ENCODE assay signal across 1 cellular context in genomic region chr7:151080522-151081169, GRCh38.
TF ChIP-seq lines count a peak whose summit lies in the region.

TSS of gene FASTK (minus strand) at chr7:151080809. CDS start at chr7:151080766, 43 bp downstream.

TF ChIP-seq in GM12878, 131 proteins besides CTCF, POLR2A, EP300 and RAD21 (continued from another document and continues in another):
- TF ChIP-seq, protein P1, sequence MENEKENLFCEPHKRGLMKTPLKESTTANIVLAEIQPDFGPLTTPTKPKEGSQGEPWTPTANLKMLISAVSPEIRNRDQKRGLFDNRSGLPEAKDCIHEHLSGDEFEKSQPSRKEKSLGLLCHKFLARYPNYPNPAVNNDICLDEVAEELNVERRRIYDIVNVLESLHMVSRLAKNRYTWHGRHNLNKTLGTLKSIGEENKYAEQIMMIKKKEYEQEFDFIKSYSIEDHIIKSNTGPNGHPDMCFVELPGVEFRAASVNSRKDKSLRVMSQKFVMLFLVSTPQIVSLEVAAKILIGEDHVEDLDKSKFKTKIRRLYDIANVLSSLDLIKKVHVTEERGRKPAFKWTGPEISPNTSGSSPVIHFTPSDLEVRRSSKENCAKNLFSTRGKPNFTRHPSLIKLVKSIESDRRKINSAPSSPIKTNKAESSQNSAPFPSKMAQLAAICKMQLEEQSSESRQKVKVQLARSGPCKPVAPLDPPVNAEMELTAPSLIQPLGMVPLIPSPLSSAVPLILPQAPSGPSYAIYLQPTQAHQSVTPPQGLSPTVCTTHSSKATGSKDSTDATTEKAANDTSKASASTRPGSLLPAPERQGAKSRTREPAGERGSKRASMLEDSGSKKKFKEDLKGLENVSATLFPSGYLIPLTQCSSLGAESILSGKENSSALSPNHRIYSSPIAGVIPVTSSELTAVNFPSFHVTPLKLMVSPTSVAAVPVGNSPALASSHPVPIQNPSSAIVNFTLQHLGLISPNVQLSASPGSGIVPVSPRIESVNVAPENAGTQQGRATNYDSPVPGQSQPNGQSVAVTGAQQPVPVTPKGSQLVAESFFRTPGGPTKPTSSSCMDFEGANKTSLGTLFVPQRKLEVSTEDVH (IDR thresholded peaks at IDR 0.05; ENCODE audit: low read depth, partially characterized antibody), result no peak
- no peak for TF ChIP-seq SMARCA5 (IDR thresholded peaks at IDR 0.05)
- TF ChIP-seq JUND (IDR thresholded peaks at IDR 0.05; ENCODE audit: low read depth, low read length), result 0 out of 2 replicates have a peak, but pooled peaks have one; percentile 35
- TF ChIP-seq, protein P2, sequence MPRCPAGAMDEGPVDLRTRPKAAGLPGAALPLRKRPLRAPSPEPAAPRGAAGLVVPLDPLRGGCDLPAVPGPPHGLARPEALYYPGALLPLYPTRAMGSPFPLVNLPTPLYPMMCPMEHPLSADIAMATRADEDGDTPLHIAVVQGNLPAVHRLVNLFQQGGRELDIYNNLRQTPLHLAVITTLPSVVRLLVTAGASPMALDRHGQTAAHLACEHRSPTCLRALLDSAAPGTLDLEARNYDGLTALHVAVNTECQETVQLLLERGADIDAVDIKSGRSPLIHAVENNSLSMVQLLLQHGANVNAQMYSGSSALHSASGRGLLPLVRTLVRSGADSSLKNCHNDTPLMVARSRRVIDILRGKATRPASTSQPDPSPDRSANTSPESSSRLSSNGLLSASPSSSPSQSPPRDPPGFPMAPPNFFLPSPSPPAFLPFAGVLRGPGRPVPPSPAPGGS (IDR thresholded peaks at IDR 0.05; ENCODE audit: borderline replicate concordance, insufficient read depth, low read depth, low read length, poor library complexity, severe bottlenecking), result peak; percentile 60
- peak; percentile 89; the same call in 1 of the 2 replicates for TF ChIP-seq RB1 (IDR thresholded peaks at IDR 0.05; ENCODE audit: borderline replicate concordance)
- peak; percentile 98 for TF ChIP-seq YY1 (IDR thresholded peaks at IDR 0.05; ENCODE audit: low read depth, low read length)
- TF ChIP-seq, protein P3, sequence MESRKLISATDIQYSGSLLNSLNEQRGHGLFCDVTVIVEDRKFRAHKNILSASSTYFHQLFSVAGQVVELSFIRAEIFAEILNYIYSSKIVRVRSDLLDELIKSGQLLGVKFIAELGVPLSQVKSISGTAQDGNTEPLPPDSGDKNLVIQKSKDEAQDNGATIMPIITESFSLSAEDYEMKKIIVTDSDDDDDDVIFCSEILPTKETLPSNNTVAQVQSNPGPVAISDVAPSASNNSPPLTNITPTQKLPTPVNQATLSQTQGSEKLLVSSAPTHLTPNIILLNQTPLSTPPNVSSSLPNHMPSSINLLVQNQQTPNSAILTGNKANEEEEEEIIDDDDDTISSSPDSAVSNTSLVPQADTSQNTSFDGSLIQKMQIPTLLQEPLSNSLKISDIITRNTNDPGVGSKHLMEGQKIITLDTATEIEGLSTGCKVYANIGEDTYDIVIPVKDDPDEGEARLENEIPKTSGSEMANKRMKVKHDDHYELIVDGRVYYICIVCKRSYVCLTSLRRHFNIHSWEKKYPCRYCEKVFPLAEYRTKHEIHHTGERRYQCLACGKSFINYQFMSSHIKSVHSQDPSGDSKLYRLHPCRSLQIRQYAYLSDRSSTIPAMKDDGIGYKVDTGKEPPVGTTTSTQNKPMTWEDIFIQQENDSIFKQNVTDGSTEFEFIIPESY (IDR thresholded peaks at IDR 0.05), result no peak
- TF ChIP-seq IKZF2 (IDR thresholded peaks at IDR 0.05), result no peak
- TF ChIP-seq, protein P4, sequence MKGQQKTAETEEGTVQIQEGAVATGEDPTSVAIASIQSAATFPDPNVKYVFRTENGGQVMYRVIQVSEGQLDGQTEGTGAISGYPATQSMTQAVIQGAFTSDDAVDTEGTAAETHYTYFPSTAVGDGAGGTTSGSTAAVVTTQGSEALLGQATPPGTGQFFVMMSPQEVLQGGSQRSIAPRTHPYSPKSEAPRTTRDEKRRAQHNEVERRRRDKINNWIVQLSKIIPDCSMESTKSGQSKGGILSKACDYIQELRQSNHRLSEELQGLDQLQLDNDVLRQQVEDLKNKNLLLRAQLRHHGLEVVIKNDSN (IDR thresholded peaks at IDR 0.05; ENCODE audit: borderline replicate concordance, extremely low read length, insufficient read depth, low read depth, low read length), result no peak
- no peak for TF ChIP-seq ZZZ3 (IDR thresholded peaks at IDR 0.05; ENCODE audit: control insufficient read depth, insufficient read length, low read depth)
- TF ChIP-seq ZNF207 (IDR thresholded peaks at IDR 0.05; ENCODE audit: borderline replicate concordance), result no peak; the same call in 1 of the 2 replicates
- TF ChIP-seq PBX3 (IDR thresholded peaks at IDR 0.05; ENCODE audit: insufficient replicate concordance, low read depth, low read length), result peak; percentile 28
- TF ChIP-seq, protein P5, sequence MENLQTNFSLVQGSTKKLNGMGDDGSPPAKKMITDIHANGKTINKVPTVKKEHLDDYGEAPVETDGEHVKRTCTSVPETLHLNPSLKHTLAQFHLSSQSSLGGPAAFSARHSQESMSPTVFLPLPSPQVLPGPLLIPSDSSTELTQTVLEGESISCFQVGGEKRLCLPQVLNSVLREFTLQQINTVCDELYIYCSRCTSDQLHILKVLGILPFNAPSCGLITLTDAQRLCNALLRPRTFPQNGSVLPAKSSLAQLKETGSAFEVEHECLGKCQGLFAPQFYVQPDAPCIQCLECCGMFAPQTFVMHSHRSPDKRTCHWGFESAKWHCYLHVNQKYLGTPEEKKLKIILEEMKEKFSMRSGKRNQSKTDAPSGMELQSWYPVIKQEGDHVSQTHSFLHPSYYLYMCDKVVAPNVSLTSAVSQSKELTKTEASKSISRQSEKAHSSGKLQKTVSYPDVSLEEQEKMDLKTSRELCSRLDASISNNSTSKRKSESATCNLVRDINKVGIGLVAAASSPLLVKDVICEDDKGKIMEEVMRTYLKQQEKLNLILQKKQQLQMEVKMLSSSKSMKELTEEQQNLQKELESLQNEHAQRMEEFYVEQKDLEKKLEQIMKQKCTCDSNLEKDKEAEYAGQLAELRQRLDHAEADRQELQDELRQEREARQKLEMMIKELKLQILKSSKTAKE (IDR thresholded peaks at IDR 0.05; ENCODE audit: low read depth, poor library complexity, severe bottlenecking), result no peak
- peak; percentile 53; the same call in 1 of the 2 replicates for TF ChIP-seq BACH1 (IDR thresholded peaks at IDR 0.05; ENCODE audit: borderline replicate concordance)
- no peak for TF ChIP-seq PML (IDR thresholded peaks at IDR 0.05; ENCODE audit: low read length)
- no peak for TF ChIP-seq SREBF1 (IDR thresholded peaks at IDR 0.05; ENCODE audit: low read length)
- TF ChIP-seq HSF1 (IDR thresholded peaks at IDR 0.05; ENCODE audit: low read depth, low read length), result no peak
- 0 out of 2 replicates have a peak, but pooled peaks have one; percentile 55 for TF ChIP-seq CHD1 (IDR thresholded peaks at IDR 0.05; ENCODE audit: low read depth, low read length)
- TF ChIP-seq HDAC2 (IDR thresholded peaks at IDR 0.05), result no peak
- peak; percentile 61 for TF ChIP-seq KLF5 (IDR thresholded peaks at IDR 0.05; ENCODE audit: partially characterized antibody)
- TF ChIP-seq, protein P6, sequence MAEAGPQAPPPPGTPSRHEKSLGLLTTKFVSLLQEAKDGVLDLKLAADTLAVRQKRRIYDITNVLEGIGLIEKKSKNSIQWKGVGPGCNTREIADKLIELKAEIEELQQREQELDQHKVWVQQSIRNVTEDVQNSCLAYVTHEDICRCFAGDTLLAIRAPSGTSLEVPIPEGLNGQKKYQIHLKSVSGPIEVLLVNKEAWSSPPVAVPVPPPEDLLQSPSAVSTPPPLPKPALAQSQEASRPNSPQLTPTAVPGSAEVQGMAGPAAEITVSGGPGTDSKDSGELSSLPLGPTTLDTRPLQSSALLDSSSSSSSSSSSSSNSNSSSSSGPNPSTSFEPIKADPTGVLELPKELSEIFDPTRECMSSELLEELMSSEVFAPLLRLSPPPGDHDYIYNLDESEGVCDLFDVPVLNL (IDR thresholded peaks at IDR 0.05; ENCODE audit: low read depth, low read length), result peak; percentile 32; the same call in 1 of the 2 replicates
- no peak for TF ChIP-seq IRF4 (IDR thresholded peaks at IDR 0.05; ENCODE audit: low read depth, low read length)
- no peak for TF ChIP-seq ATF7 (IDR thresholded peaks at IDR 0.05; ENCODE audit: low read depth)
- TF ChIP-seq REST (IDR thresholded peaks at IDR 0.05; ENCODE audit: low read depth, low read length), result 0 out of 2 replicates have a peak, but pooled peaks have one; percentile 5
- TF ChIP-seq ZSCAN29 (IDR thresholded peaks at IDR 0.05), result no peak
- TF ChIP-seq SRF (IDR thresholded peaks at IDR 0.05; ENCODE audit: low read depth in 2 of 2, low read length in 2 of 2), result peak in 1 of 2 experiments; percentile 50; a peak in 1 of 4 replicates
- no peak; the same call in 1 of the 2 replicates for TF ChIP-seq ESRRA (IDR thresholded peaks at IDR 0.05; ENCODE audit: low read length)
- no peak for TF ChIP-seq BRCA1 (IDR thresholded peaks at IDR 0.05; ENCODE audit: low read depth, low read length)
- peak; percentile 20; the same call in 1 of the 2 replicates for TF ChIP-seq ZNF384 (IDR thresholded peaks at IDR 0.05; ENCODE audit: borderline replicate concordance, low read depth, low read length)
- TF ChIP-seq FOXK2 (IDR thresholded peaks at IDR 0.05), result no peak
- TF ChIP-seq TCF12 (IDR thresholded peaks at IDR 0.05; ENCODE audit: low read depth, low read length), result no peak
- peak in 1 of 2 experiments; percentile 28; a peak in 1 of 3 replicates for TF ChIP-seq EGR1 (IDR thresholded peaks at IDR 0.05; ENCODE audit: borderline replicate concordance in 1 of 2, low read depth in 2 of 2, low read length in 2 of 2)
- no peak for TF ChIP-seq CBX3 (IDR thresholded peaks at IDR 0.05; ENCODE audit: borderline replicate concordance, low read depth)
- TF ChIP-seq TBL1XR1 (IDR thresholded peaks at IDR 0.05; ENCODE audit: low read depth, low read length), result peak; percentile 64; the same call in 1 of the 2 replicates
- TF ChIP-seq SMAD5 (IDR thresholded peaks at IDR 0.05; ENCODE audit: low read depth), result peak; percentile 60; the same call in 1 of the 2 replicates
- no peak for TF ChIP-seq MYB (IDR thresholded peaks at IDR 0.05; ENCODE audit: borderline replicate concordance, low read depth, low read length)
- no peak for TF ChIP-seq ASH2L (IDR thresholded peaks at IDR 0.05; ENCODE audit: borderline replicate concordance, low read depth)
- TF ChIP-seq POLR2AphosphoS2 (IDR thresholded peaks at IDR 0.05; ENCODE audit: low read depth, low read length), result peak; percentile 75; the same call in 1 of the 2 replicates
- no peak for TF ChIP-seq FOXM1 (IDR thresholded peaks at IDR 0.05; ENCODE audit: low read depth, low read length)
- TF ChIP-seq ZNF622 (IDR thresholded peaks at IDR 0.05), result no peak; the same call in 1 of the 2 replicates
- no peak for TF ChIP-seq ETV6 (conservative IDR thresholded peaks at IDR 0.05 in 1 of 2, IDR thresholded peaks at IDR 0.05 in 1 of 2; ENCODE audit: borderline replicate concordance in 1 of 2, low read depth in 1 of 2)
- no peak for TF ChIP-seq ZNF274 (IDR thresholded peaks at IDR 0.05; ENCODE audit: insufficient read depth, insufficient read length)
